ENCODE assay signal across 5 cellular contexts in the genomic region with DNA sequence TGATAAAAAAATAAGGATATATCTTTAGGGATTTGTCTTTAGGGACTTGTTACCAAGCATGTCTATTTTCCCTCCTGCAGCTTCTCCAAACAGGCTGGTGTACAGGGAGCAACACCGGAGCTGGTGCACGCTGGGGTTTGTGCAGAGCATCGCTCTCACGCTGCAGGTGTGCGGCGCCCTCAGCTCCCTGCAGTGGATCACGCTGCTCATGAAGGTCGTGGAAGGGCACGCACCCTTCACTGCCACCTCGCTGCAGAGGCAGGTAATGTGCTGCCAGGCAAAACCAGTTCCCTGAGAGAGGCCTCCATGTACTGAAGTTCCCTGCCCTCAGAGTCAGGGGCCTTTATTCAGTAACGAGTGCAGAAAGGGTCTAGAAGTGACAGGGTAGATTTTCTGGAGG. TPM values are rescaled to one million over a fixed set of nuclear protein-coding genes. Genes with fewer than 3 reads are reported as not detected.
"Had no signal": no experiment of that assay in that cellular context is flagged by ENCODE, and none has a peak within 500 bp of the region (broad histone marks: within the 10 kb centered on the region; RNA-seq: fewer than 3 reads in every experiment).

No MANE protein-coding gene starts in this region.

RNA-seq across cellular contexts. Expression of a gene that starts 58.0 kb away (rescaled TPM):
- total RNA-seq: OCI-LY7, PC-9, RPMI7951, SJCRH30, SK-MEL-5 had no signal
